ENCODE assay signal across 29 cellular contexts in the genomic region with DNA sequence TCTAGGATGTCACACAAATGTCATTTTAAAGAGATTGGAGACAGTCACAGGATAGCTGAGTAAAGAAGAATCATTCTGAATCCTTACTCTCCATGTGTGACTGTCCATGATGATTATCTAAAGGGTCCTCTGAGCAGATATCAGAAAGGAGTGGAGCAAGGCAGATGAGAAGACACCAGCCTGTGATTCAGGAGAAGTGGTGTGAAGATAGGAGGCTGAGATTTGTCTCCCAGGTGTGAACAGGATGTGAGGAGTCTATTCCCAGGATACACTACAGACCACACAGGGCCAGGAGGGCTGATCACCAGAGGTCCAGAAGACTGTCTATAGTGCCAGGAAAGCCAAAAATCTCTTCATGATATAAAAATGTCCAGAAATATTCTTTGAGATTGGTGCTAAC.
"Had no signal": no experiment of that assay in that cellular context is flagged by ENCODE, and none has a peak within 500 bp of the region (broad histone marks: within the 10 kb centered on the region; RNA-seq: fewer than 3 reads in every experiment).

No MANE protein-coding gene starts in this region.

- H3K4me3 ChIP-seq: body of pancreas, esophagus squamous epithelium had no signal

- H3K4me1 Mint-ChIP-seq: activated B cell treated with CpG ODN at 0.5 μM for 24 hours; activated naive CD4-positive, alpha-beta T cell treated with anti-CD3 and anti-CD28 coated beads, Interleukin-2, amount 10 ng/mL, durations not matched to agents 7 days and 5 days; activated naive CD8-positive, alpha-beta T cell treated with anti-CD3 and anti-CD28 coated beads, Interleukin-2, amount 10 ng/mL, durations not matched to agents 7 days and 5 days had no signal

- DNase-seq: activated B cell treated with CpG ODN at 0.5 μM for 24 hours; activated CD4-positive, alpha-beta T cell treated with anti-CD3 and anti-CD28 coated beads for 48 hours; activated CD4-positive, alpha-beta T cell treated with anti-CD3 and anti-CD28 coated beads, Interleukin-2, amount 50 U/mL, for 1 hour; activated CD4-positive, alpha-beta T cell treated with anti-CD3 and anti-CD28 coated beads, Interleukin-2, amount 50 U/mL, for 48 hours; activated CD8-positive, alpha-beta memory T cell treated with anti-CD3 and anti-CD28 coated beads, Interleukin-2, amount 50 U/mL, for 48 hours; activated CD8-positive, alpha-beta T cell treated with anti-CD3 and anti-CD28 coated beads for 36 hours; activated gamma-delta T cell; activated naive CD4-positive, alpha-beta T cell; activated naive CD4-positive, alpha-beta T cell treated with anti-CD3 and anti-CD28 coated beads, Interleukin-2, amount 10 ng/mL, durations not matched to agents 7 days and 5 days; activated naive CD8-positive, alpha-beta T cell treated with anti-CD3 and anti-CD28 coated beads, Interleukin-2, amount 10 ng/mL, durations not matched to agents 7 days and 5 days; activated T-cell treated with anti-CD3 and anti-CD28 coated beads for 4 hours; activated T-cell treated with anti-CD3 and anti-CD28 coated beads, Interleukin-2, amount 50 U/mL, for 24 hours; activated T-cell treated with anti-CD3 and anti-CD28 coated beads, Interleukin-2, amount 50 U/mL, for 72 hours; body of pancreas; caudate nucleus; cortex of kidney; dermis blood vessel endothelial cell; effector CD4-positive, alpha-beta T cell; effector memory CD8-positive, alpha-beta T cell; esophagus squamous epithelium; head of caudate nucleus; T-helper 1 cell; T-helper 17 cell; T1000; WERI-Rb-1 had no signal

- H3K4me1 ChIP-seq: body of pancreas, esophagus squamous epithelium had no signal

- H3K27ac Mint-ChIP-seq: activated B cell treated with CpG ODN at 0.5 μM for 24 hours; activated CD8-positive, alpha-beta T cell treated with anti-CD3 and anti-CD28 coated beads for 36 hours; activated naive CD4-positive, alpha-beta T cell treated with anti-CD3 and anti-CD28 coated beads, Interleukin-2, amount 10 ng/mL, durations not matched to agents 7 days and 5 days; activated naive CD4-positive, alpha-beta T cell treated with anti-CD3 and anti-CD28 coated beads, Interleukin-2, amount 50 U/mL, for 72 hours; activated naive CD8-positive, alpha-beta T cell treated with anti-CD3 and anti-CD28 coated beads, Interleukin-2, amount 10 ng/mL, durations not matched to agents 7 days and 5 days; activated T-cell treated with anti-CD3 and anti-CD28 coated beads, Interleukin-2, amount 50 U/mL, for 24 hours; activated T-cell treated with anti-CD3 and anti-CD28 coated beads, Interleukin-2, amount 50 U/mL, for 72 hours; effector memory CD8-positive, alpha-beta T cell; T-helper 17 cell; T-helper 2 cell treated with Interferon-gamma antibody and Interleukin-4, amounts not matched to agents 5 μg/mL and 100 μg/mL, for 36 hours had no signal

- H3K9me3 Mint-ChIP-seq: activated B cell treated with CpG ODN at 0.5 μM for 24 hours; activated CD8-positive, alpha-beta T cell treated with anti-CD3 and anti-CD28 coated beads for 36 hours; activated naive CD4-positive, alpha-beta T cell treated with anti-CD3 and anti-CD28 coated beads, Interleukin-2, amount 10 ng/mL, durations not matched to agents 7 days and 5 days; activated naive CD4-positive, alpha-beta T cell treated with anti-CD3 and anti-CD28 coated beads, Interleukin-2, amount 50 U/mL, for 72 hours; activated naive CD8-positive, alpha-beta T cell treated with anti-CD3 and anti-CD28 coated beads, Interleukin-2, amount 10 ng/mL, durations not matched to agents 7 days and 5 days; activated T-cell treated with anti-CD3 and anti-CD28 coated beads, Interleukin-2, amount 50 U/mL, for 24 hours; activated T-cell treated with anti-CD3 and anti-CD28 coated beads, Interleukin-2, amount 50 U/mL, for 72 hours; effector memory CD8-positive, alpha-beta T cell; T-helper 2 cell treated with Interferon-gamma antibody and Interleukin-4, amounts not matched to agents 5 μg/mL and 100 μg/mL, for 36 hours had no signal

- H3K4me3 Mint-ChIP-seq: activated B cell treated with CpG ODN at 0.5 μM for 24 hours; activated CD8-positive, alpha-beta T cell treated with anti-CD3 and anti-CD28 coated beads for 36 hours; activated naive CD4-positive, alpha-beta T cell treated with anti-CD3 and anti-CD28 coated beads, Interleukin-2, amount 10 ng/mL, durations not matched to agents 7 days and 5 days; activated naive CD8-positive, alpha-beta T cell treated with anti-CD3 and anti-CD28 coated beads, Interleukin-2, amount 10 ng/mL, durations not matched to agents 7 days and 5 days; activated T-cell treated with anti-CD3 and anti-CD28 coated beads, Interleukin-2, amount 50 U/mL, for 24 hours; activated T-cell treated with anti-CD3 and anti-CD28 coated beads, Interleukin-2, amount 50 U/mL, for 72 hours; effector memory CD8-positive, alpha-beta T cell; T-helper 17 cell; T-helper 2 cell treated with Interferon-gamma antibody and Interleukin-4, amounts not matched to agents 5 μg/mL and 100 μg/mL, for 36 hours had no signal

- H3K27me3 Mint-ChIP-seq: activated CD8-positive, alpha-beta T cell treated with anti-CD3 and anti-CD28 coated beads for 36 hours; activated naive CD8-positive, alpha-beta T cell treated with anti-CD3 and anti-CD28 coated beads, Interleukin-2, amount 10 ng/mL, durations not matched to agents 7 days and 5 days; activated T-cell treated with anti-CD3 and anti-CD28 coated beads, Interleukin-2, amount 50 U/mL, for 24 hours had no signal

- H3K27me3 ChIP-seq: body of pancreas, esophagus squamous epithelium had no signal

- H3K36me3 ChIP-seq: WERI-Rb-1 had no signal

- H3K36me3 Mint-ChIP-seq: activated naive CD4-positive, alpha-beta T cell treated with anti-CD3 and anti-CD28 coated beads, Interleukin-2, amount 10 ng/mL, durations not matched to agents 7 days and 5 days; activated naive CD4-positive, alpha-beta T cell treated with anti-CD3 and anti-CD28 coated beads, Interleukin-2, amount 50 U/mL, for 72 hours; activated naive CD8-positive, alpha-beta T cell treated with anti-CD3 and anti-CD28 coated beads, Interleukin-2, amount 10 ng/mL, durations not matched to agents 7 days and 5 days had no signal

- H3K9me3 ChIP-seq: body of pancreas, esophagus squamous epithelium had no signal

- H3K27ac ChIP-seq: body of pancreas, epithelial cell of prostate, esophagus squamous epithelium, WERI-Rb-1 had no signal

- ATAC-seq: activated CD4-positive, CD25-positive, alpha-beta regulatory T cell treated with anti-CD3 and anti-CD28 coated beads, Interleukin-2, amount 50 U/mL, for 24 hours; activated CD8-positive, alpha-beta T cell treated with anti-CD3 and anti-CD28 coated beads for 36 hours; activated naive CD4-positive, alpha-beta T cell treated with anti-CD3 and anti-CD28 coated beads, Interleukin-2, amount 50 U/mL, for 72 hours; activated T-cell treated with anti-CD3 and anti-CD28 coated beads, Interleukin-2, amount 50 U/mL, for 72 hours; body of pancreas; effector memory CD8-positive, alpha-beta T cell; T-helper 17 cell had no signal
